ENCODE assay signal across 19 cellular contexts in the genomic region with DNA sequence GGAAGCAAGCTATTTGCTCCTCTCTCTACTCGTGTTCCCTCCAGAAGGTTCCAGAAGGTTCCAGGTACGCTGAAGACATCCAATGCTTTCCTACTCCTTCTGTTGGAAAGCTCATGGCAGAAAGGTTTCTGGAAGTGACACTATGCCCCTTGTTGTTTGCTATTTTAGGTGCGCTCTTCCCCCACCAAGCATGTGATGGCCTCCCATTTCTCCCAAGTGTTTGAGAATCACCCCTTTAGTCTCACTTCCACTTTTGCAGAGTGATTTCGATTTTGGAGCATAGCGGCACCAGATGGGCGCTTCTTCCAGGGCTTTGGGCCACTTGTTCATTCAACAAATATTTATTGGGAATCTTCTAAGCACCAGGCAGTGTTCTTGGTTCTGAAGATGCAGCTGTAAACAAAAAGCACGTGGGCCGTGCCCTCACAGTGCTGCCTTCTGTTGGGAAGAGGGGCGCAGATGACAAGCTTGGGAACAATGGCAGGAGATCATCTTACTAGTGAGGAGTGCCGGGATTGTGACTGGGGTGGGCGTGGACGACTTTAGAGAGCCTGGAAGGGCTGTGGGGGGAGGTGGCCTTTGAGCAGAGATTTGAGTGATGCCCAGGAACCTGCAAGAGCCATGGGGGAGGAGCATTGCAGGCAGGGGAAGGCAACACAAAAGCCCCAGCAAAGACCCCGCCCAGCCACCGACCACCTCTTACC. TPM values are rescaled to one million over a fixed set of nuclear protein-coding genes. Genes with fewer than 3 reads are reported as not detected.
DNase-seq lines count a peak whose midpoint lies in the region; ATAC-seq, FAIRE-seq and TF ChIP-seq lines count a peak whose summit lies in the region.
"Had no signal": no experiment of that assay in that cellular context is flagged by ENCODE, and none has a peak within 500 bp of the region (broad histone marks: within the 10 kb centered on the region; RNA-seq: fewer than 3 reads in every experiment).

No MANE protein-coding gene starts in this region.

- no peaks in the 10 kb centered on the region for H3K9me3 Mint-ChIP-seq in endodermal cell
- H3K9me3 Mint-ChIP-seq in stimulated activated effector memory CD8-positive, alpha-beta T cell treated with anti-CD3 and anti-CD28 coated beads, Interleukin-12 subunit alpha, Interleukin-12 subunit beta, amount 100 ng/mL, for 72 hours = no peaks in the 10 kb centered on the region
- H3K9me3 Mint-ChIP-seq: activated naive CD8-positive, alpha-beta T cell treated with anti-CD3 and anti-CD28 coated beads for 36 hours; memory B cell had no signal

- intact Hi-C loops in kidney (cut with DNase I) = no loop called here

- no peak for FAIRE-seq in kidney (lab: Jason Lieb, UNC)
- FAIRE-seq: A549, D721Med, HepG2 had no signal

- H3K9me3 ChIP-seq in endodermal cell (ENCODE audit: control insufficient read depth, low read length) (no peaks in the 10 kb centered on the region), kidney (ENCODE audit: control insufficient read depth in 1 of 2, low read length in 2 of 2) (no peaks in the 10 kb centered on the region)
- H3K9me3 ChIP-seq: A549 had no signal

- no peak overlapping the region for H3K4me3 ChIP-seq in endodermal cell (ENCODE audit: low read length)
- H3K4me3 ChIP-seq in kidney (ENCODE audit: low read length in 2 of 2) = no peak overlapping the region
- H3K4me3 ChIP-seq: A549, GM23248, SK-N-MC had no signal

- WGBS in endodermal cell (ENCODE audit: insufficient coverage in 1 of 2, insufficient read length in 1 of 2), 2 experiments = 69 to 74% methylated on average over 10 to 14 of the region's 14 CpGs

- peaks cover 3% of the 10 kb centered on the region for H3K4me1 ChIP-seq in endodermal cell (ENCODE audit: control insufficient read depth, insufficient read depth, low read length)
- H3K4me1 ChIP-seq in kidney (ENCODE audit: control insufficient read depth in 1 of 2, insufficient read depth in 1 of 2, low read depth in 1 of 2, low read length in 2 of 2) = peaks cover 0 to 2% of the 10 kb centered on the region in 2 donors
- H3K4me1 ChIP-seq: A549, parathyroid adenoma had no signal

- DNase-seq in SHP77 (lab: John Stamatoyannopoulos, UW) (peak; percentile 20 to 29), SHP77 treated with DMSO at 0.1 percent for 48 hours (lab: John Stamatoyannopoulos, UW) (no peak), NCI-H345 (lab: John Stamatoyannopoulos, UW) (peak; percentile 94), endodermal cell (peak; percentile 78), kidney (no peak), NCI-H1930 (lab: John Stamatoyannopoulos, UW) (no peak)
- no peak for DNase-seq in stimulated activated naive CD4-positive, alpha-beta T cell (lab: John Stamatoyannopoulos, UW)
- DNase-seq in stimulated activated effector memory CD8-positive, alpha-beta T cell treated with anti-CD3 and anti-CD28 coated beads, Interleukin-12 subunit alpha, Interleukin-12 subunit beta, amount 100 ng/mL, for 72 hours (ENCODE audit: low spot score in 2 of 2) = no peak
- DNase-seq: activated naive CD8-positive, alpha-beta T cell treated with anti-CD3 and anti-CD28 coated beads for 36 hours; GM23248; NCI-H524 treated with DMSO at 0.1 percent for 48 hours; stimulated activated CD4-positive, alpha-beta T cell treated with anti-CD3 and anti-CD28 coated beads, Interleukin-15, amount 100 ng/mL, for 24 hours had no signal

- no peak for TF ChIP-seq CTCF in endodermal cell (conservative IDR thresholded peaks at IDR 0.05)
- no peak for TF ChIP-seq CTCF in kidney (IDR thresholded peaks at IDR 0.05; ENCODE audit: borderline replicate concordance, extremely low read depth, insufficient read depth)

- H3K36me3 ChIP-seq in endodermal cell (ENCODE audit: control insufficient read depth, insufficient read depth, low read length) (no peaks in the 10 kb centered on the region), kidney (ENCODE audit: control insufficient read depth in 1 of 2, insufficient read depth in 2 of 2, low read length in 2 of 2) (no peaks in the 10 kb centered on the region)

- peaks cover 3% of the 10 kb centered on the region for H3K27me3 Mint-ChIP-seq in endodermal cell (ENCODE audit: insufficient read depth)

- no peak overlapping the region for H3K4me3 Mint-ChIP-seq in endodermal cell
- no peak overlapping the region for H3K4me3 Mint-ChIP-seq in stimulated activated effector memory CD8-positive, alpha-beta T cell treated with anti-CD3 and anti-CD28 coated beads, Interleukin-12 subunit alpha, Interleukin-12 subunit beta, amount 100 ng/mL, for 72 hours
- H3K4me3 Mint-ChIP-seq: activated naive CD8-positive, alpha-beta T cell treated with anti-CD3 and anti-CD28 coated beads for 36 hours had no signal

- ATAC-seq in stimulated activated effector memory CD8-positive, alpha-beta T cell treated with anti-CD3 and anti-CD28 coated beads, Interleukin-12 subunit alpha, Interleukin-12 subunit beta, amount 100 ng/mL, for 72 hours = no peak
- ATAC-seq: A549, HepG2 had no signal

- H3K27ac ChIP-seq in endodermal cell (ENCODE audit: low read depth, low read length) = peak overlapping the region; percentile 11
- H3K27ac ChIP-seq in kidney (ENCODE audit: low read depth in 2 of 2, low read length in 2 of 2) = no peak overlapping the region
- H3K27ac ChIP-seq: A549, GM23248, parathyroid adenoma, SK-N-MC, VCaP had no signal

- H3K36me3 Mint-ChIP-seq in endodermal cell (ENCODE audit: low read depth) = no peaks in the 10 kb centered on the region
- H3K36me3 Mint-ChIP-seq in stimulated activated effector memory CD8-positive, alpha-beta T cell treated with anti-CD3 and anti-CD28 coated beads, Interleukin-12 subunit alpha, Interleukin-12 subunit beta, amount 100 ng/mL, for 72 hours = peaks cover 11% of the 10 kb centered on the region
- H3K36me3 Mint-ChIP-seq: activated naive CD8-positive, alpha-beta T cell treated with anti-CD3 and anti-CD28 coated beads for 36 hours had no signal

- H3K4me1 Mint-ChIP-seq in endodermal cell = peaks cover 18% of the 10 kb centered on the region
- H3K4me1 Mint-ChIP-seq in stimulated activated effector memory CD8-positive, alpha-beta T cell treated with anti-CD3 and anti-CD28 coated beads, Interleukin-12 subunit alpha, Interleukin-12 subunit beta, amount 100 ng/mL, for 72 hours = peaks cover 11% of the 10 kb centered on the region

- no peak overlapping the region for H3K27ac Mint-ChIP-seq in endodermal cell
- no peak overlapping the region for H3K27ac Mint-ChIP-seq in stimulated activated effector memory CD8-positive, alpha-beta T cell treated with anti-CD3 and anti-CD28 coated beads, Interleukin-12 subunit alpha, Interleukin-12 subunit beta, amount 100 ng/mL, for 72 hours
- H3K27ac Mint-ChIP-seq: activated naive CD8-positive, alpha-beta T cell treated with anti-CD3 and anti-CD28 coated beads for 36 hours; memory B cell had no signal

- H3K9ac ChIP-seq in endodermal cell (ENCODE audit: extremely low read depth, low read length, poor library complexity, severe bottlenecking) = no peak overlapping the region
- H3K9ac ChIP-seq in kidney (ENCODE audit: low read length in 2 of 2) = no peak overlapping the region
- H3K9ac ChIP-seq: GM23248, parathyroid adenoma had no signal

- H3K27me3 ChIP-seq in endodermal cell (ENCODE audit: control insufficient read depth, insufficient read depth, low read length, poor library complexity, severe bottlenecking) = no peaks in the 10 kb centered on the region

RNA-seq across cellular contexts. Expression of gene TARDBP, which starts 43.0 kb away (rescaled TPM):
- 100 to 1,000 TPM; 203 to 216 TPM for total RNA-seq in endodermal cell
- polyA plus RNA-seq in endodermal cell (2013, experiment 1 of 2) = 271 TPM
- polyA plus RNA-seq in endodermal cell (2013, experiment 2 of 2) = 250 TPM
- 140 TPM for total RNA-seq in kidney
- 103 TPM for polyA plus RNA-seq in kidney (ENCODE audit: insufficient read depth, low read depth, low replicate concordance)

Comparison
In these comparisons a context has a peak if more than half of its experiments do, and no peak if none do; other contexts are left out.
1. DNase-seq: peak in SHP77 (2 of 2), NCI-H345 (single experiment) and endodermal cell (single experiment); none in SHP77 treated with DMSO at 0.1 percent for 48 hours (single experiment), kidney (single experiment), stimulated activated naive CD4-positive, alpha-beta T cell (0 of 6), stimulated activated effector memory CD8-positive, alpha-beta T cell treated with anti-CD3 and anti-CD28 coated beads, Interleukin-12 subunit alpha, Interleukin-12 subunit beta, amount 100 ng/mL, for 72 hours (0 of 2) and NCI-H1930 (0 of 2).